ENCODE assay signal across 27 cellular contexts in the genomic region with DNA sequence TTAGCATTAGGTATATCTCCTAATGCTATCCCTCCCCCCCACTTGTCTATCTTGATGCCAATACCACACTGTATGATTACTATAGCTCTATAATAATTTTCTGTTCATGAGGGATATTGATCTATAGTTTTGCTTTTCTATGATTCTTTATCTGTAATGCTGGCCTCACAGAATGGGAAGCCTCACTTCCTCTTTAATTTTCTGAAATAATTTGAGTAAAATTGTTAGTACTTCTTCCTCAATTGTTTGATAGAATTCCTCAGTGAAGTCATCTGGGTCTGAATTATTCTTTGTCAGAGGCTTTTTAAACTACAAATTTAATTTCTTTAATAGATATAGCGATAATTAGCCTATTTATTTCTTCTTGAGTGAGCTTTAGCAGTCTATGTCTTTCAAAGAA. TPM values are rescaled to one million over a fixed set of nuclear protein-coding genes. Genes with fewer than 3 reads are reported as not detected.
"Had no signal": no experiment of that assay in that cellular context is flagged by ENCODE, and none has a peak within 500 bp of the region (broad histone marks: within the 10 kb centered on the region; RNA-seq: fewer than 3 reads in every experiment).

No MANE protein-coding gene starts in this region.

- H3K4me3 ChIP-seq: breast epithelium, heart left ventricle, pancreas, psoas muscle, tibial nerve had no signal

- H3K27ac Mint-ChIP-seq: activated CD4-positive, alpha-beta memory T cell treated with anti-CD3 and anti-CD28 coated beads, Interleukin-2, amount 10 ng/mL, durations not matched to agents 7 days and 5 days; activated CD4-positive, alpha-beta T cell treated with anti-CD3 and anti-CD28 coated beads, Interleukin-2, amount 10 ng/mL, durations not matched to agents 24 days and 14 days; activated naive CD4-positive, alpha-beta T cell treated with anti-CD3 and anti-CD28 coated beads, Interleukin-2, amount 50 U/mL, for 72 hours; activated T-helper 2 cell treated with anti-CD3 and anti-CD28 coated beads, Interferon-gamma antibody, Interleukin-2, Interleukin-4, amounts not matched to agents 10 μg/mL and 5 μg/mL and 100 μg/mL, durations not matched to agents 14 hours and 24 hours and 36 hours; endodermal cell; immature natural killer cell; naive B cell; nephron progenitor cell had no signal

- H3K9me3 Mint-ChIP-seq: activated CD4-positive, alpha-beta memory T cell treated with anti-CD3 and anti-CD28 coated beads, Interleukin-2, amount 10 ng/mL, durations not matched to agents 7 days and 5 days; activated CD4-positive, alpha-beta T cell treated with anti-CD3 and anti-CD28 coated beads, Interleukin-2, amount 10 ng/mL, durations not matched to agents 24 days and 14 days; activated naive CD4-positive, alpha-beta T cell treated with anti-CD3 and anti-CD28 coated beads, Interleukin-2, amount 50 U/mL, for 72 hours; activated T-helper 2 cell treated with anti-CD3 and anti-CD28 coated beads, Interferon-gamma antibody, Interleukin-2, Interleukin-4, amounts not matched to agents 10 μg/mL and 5 μg/mL and 100 μg/mL, durations not matched to agents 14 hours and 24 hours and 36 hours; endodermal cell had no signal

- H3K4me1 ChIP-seq: breast epithelium, pancreas, psoas muscle, tibial nerve had no signal

- H3K36me3 ChIP-seq: breast epithelium, heart left ventricle, pancreas, tibial nerve had no signal

- H3K9me3 ChIP-seq: breast epithelium, pancreas, psoas muscle, tibial nerve had no signal

- H3K27me3 ChIP-seq: breast epithelium, tibial nerve had no signal

- H3K27ac ChIP-seq: breast epithelium, heart left ventricle, pancreas, psoas muscle, tibial nerve had no signal

- DNase-seq: activated CD4-positive, alpha-beta memory T cell treated with anti-CD3 and anti-CD28 coated beads, Interleukin-2, amount 10 ng/mL, durations not matched to agents 7 days and 5 days; activated CD4-positive, alpha-beta T cell treated with anti-CD3 and anti-CD28 coated beads, Interleukin-2, amount 10 ng/mL, durations not matched to agents 24 days and 14 days; activated CD4-positive, CD25-positive, alpha-beta regulatory T cell treated with anti-CD3 and anti-CD28 coated beads, Interleukin-2, amount 50 U/mL, for 72 hours; activated T-cell treated with anti-CD3 and anti-CD28 coated beads, Interleukin-2, amount 50 U/mL, for 4 hours; central memory CD4-positive, alpha-beta T cell; endodermal cell; heart left ventricle; hypothalamus; immature natural killer cell; kidney; left colon; mammary epithelial cell; naive B cell; nephron progenitor cell; pancreas; psoas muscle; right cardiac atrium; stimulated activated CD4-positive, alpha-beta T cell treated with anti-CD3 and anti-CD28 coated beads, Interleukin-2, amount 100 ng/mL, for 48 hours; stimulated activated naive CD4-positive, alpha-beta T cell treated with Interleukin-2 at 50 U/mL for 16 hours had no signal

- H3K4me1 Mint-ChIP-seq: activated CD4-positive, alpha-beta T cell treated with anti-CD3 and anti-CD28 coated beads, Interleukin-2, amount 10 ng/mL, durations not matched to agents 24 days and 14 days; endodermal cell; immature natural killer cell; nephron progenitor cell had no signal

- H3K36me3 Mint-ChIP-seq: immature natural killer cell had no signal

- H3K4me3 Mint-ChIP-seq: activated CD4-positive, alpha-beta memory T cell treated with anti-CD3 and anti-CD28 coated beads, Interleukin-2, amount 10 ng/mL, durations not matched to agents 7 days and 5 days; activated CD4-positive, alpha-beta T cell treated with anti-CD3 and anti-CD28 coated beads, Interleukin-2, amount 10 ng/mL, durations not matched to agents 24 days and 14 days; activated T-cell treated with anti-CD3 and anti-CD28 coated beads, Interleukin-2, amount 50 U/mL, for 4 hours; endodermal cell; immature natural killer cell; naive B cell; nephron progenitor cell had no signal

- ATAC-seq: activated naive CD4-positive, alpha-beta T cell treated with anti-CD3 and anti-CD28 coated beads, Interleukin-2, amount 50 U/mL, for 72 hours; activated T-cell treated with anti-CD3 and anti-CD28 coated beads, Interleukin-2, amount 50 U/mL, for 4 hours; esophagus mucosa; heart left ventricle; left colon; pancreas; psoas muscle; right cardiac atrium had no signal

RNA-seq across cellular contexts. Expression of gene SIRPD, which starts 31.2 kb away (rescaled TPM):
- total RNA-seq: activated CD4-positive, alpha-beta T cell treated with anti-CD3 and anti-CD28 coated beads, Interleukin-2, amount 10 ng/mL, durations not matched to agents 24 days and 14 days; activated naive CD4-positive, alpha-beta T cell treated with anti-CD3 and anti-CD28 coated beads, Interleukin-2, amount 50 U/mL, for 72 hours; activated T-cell treated with anti-CD3 and anti-CD28 coated beads, Interleukin-2, amount 50 U/mL, for 4 hours; breast epithelium; endodermal cell; esophagus mucosa; left colon; mammary epithelial cell; pancreas; psoas muscle; right cardiac atrium; temporal lobe; tibial nerve; ureter had no signal
- polyA plus RNA-seq: heart left ventricle, liver, mammary epithelial cell, pancreas, psoas muscle, right cardiac atrium had no signal

RNA-seq across cellular contexts. Expression of gene SIRPB2, which starts 35.1 kb away (rescaled TPM):
- total RNA-seq: activated CD4-positive, alpha-beta memory T cell treated with anti-CD3 and anti-CD28 coated beads, Interleukin-2, amount 10 ng/mL, durations not matched to agents 7 days and 5 days; activated CD4-positive, alpha-beta T cell treated with anti-CD3 and anti-CD28 coated beads, Interleukin-2, amount 10 ng/mL, durations not matched to agents 24 days and 14 days; activated naive CD4-positive, alpha-beta T cell treated with anti-CD3 and anti-CD28 coated beads, Interleukin-2, amount 50 U/mL, for 72 hours; activated T-cell treated with anti-CD3 and anti-CD28 coated beads, Interleukin-2, amount 50 U/mL, for 4 hours; activated T-helper 2 cell treated with anti-CD3 and anti-CD28 coated beads, Interferon-gamma antibody, Interleukin-2, Interleukin-4, amounts not matched to agents 10 μg/mL and 5 μg/mL and 100 μg/mL, durations not matched to agents 14 hours and 24 hours and 36 hours; endodermal cell had no signal
